Comparison of ENCODE assay signal across 31 cellular contexts in genomic region chr2:23784971-23785370, GRCh38.
"Had no signal": no experiment of that assay in that cellular context is flagged by ENCODE, and none has a peak within 500 bp of the region (broad histone marks: within the 10 kb centered on the region; RNA-seq: fewer than 3 reads in every experiment).

No MANE protein-coding gene starts in this region.

- H3K27me3 ChIP-seq: brain microvascular endothelial cell, cardiac muscle cell, SJCRH30 had no signal

- H3K9me3 ChIP-seq: SJCRH30 had no signal

- ATAC-seq: activated CD8-positive, alpha-beta memory T cell treated with anti-CD3 and anti-CD28 coated beads, Interleukin-2, amount 10 ng/mL, durations not matched to agents 7 days and 5 days; Panc1; T-cell had no signal

- H3K4me3 ChIP-seq: cardiac muscle cell, SJCRH30, SK-N-MC had no signal

- H3K27ac ChIP-seq: brain microvascular endothelial cell, cardiac muscle cell, SJCRH30, SK-N-MC, VCaP had no signal

- DNase-seq: activated B cell treated with CpG ODN at 0.5 μM for 24 hours; activated CD4-positive, alpha-beta memory T cell treated with anti-CD3 and anti-CD28 coated beads, Interleukin-2, amount 10 ng/mL, durations not matched to agents 7 days and 5 days; activated CD4-positive, alpha-beta T cell treated with anti-CD3 and anti-CD28 coated beads for 4 hours; activated CD4-positive, CD25-positive, alpha-beta regulatory T cell treated with anti-CD3 and anti-CD28 coated beads, Interleukin-2, amount 50 U/mL, for 72 hours; activated CD8-positive, alpha-beta memory T cell treated with anti-CD3 and anti-CD28 coated beads for 24 hours; activated CD8-positive, alpha-beta memory T cell treated with anti-CD3 and anti-CD28 coated beads, Interleukin-2, amount 10 ng/mL, durations not matched to agents 7 days and 5 days; activated CD8-positive, alpha-beta memory T cell treated with anti-CD3 and anti-CD28 coated beads, Interleukin-2, amount 50 U/mL, for 48 hours; activated effector memory CD4-positive, alpha-beta T cell treated with Interleukin-2 at 50 U/mL for 16 hours; activated naive CD4-positive, alpha-beta T cell treated with anti-CD3 and anti-CD28 coated beads, Interleukin-2, amount 10 ng/mL, durations not matched to agents 7 days and 5 days; activated T-cell treated with anti-CD3 and anti-CD28 coated beads, Interleukin-2, amount 50 U/mL, for 48 hours; amniotic stem cell; aorta; brain microvascular endothelial cell; Karpas-422; KBM-7; NCI-H1105 treated with DMSO at 0.1 percent for 48 hours; NCI-H1436; NCI-H1694; NCI-H1930; NCI-H2081 treated with DMSO at 0.1 percent for 48 hours; NCI-H345; NCI-H524 treated with DMSO at 0.1 percent for 48 hours; SHP77; SJCRH30; T-cell; T-helper 2 cell; T-helper 9 cell had no signal

- H3K4me1 ChIP-seq: SJCRH30 had no signal
